Comparison of ENCODE assay signal across 12 cellular contexts in the genomic region with DNA sequence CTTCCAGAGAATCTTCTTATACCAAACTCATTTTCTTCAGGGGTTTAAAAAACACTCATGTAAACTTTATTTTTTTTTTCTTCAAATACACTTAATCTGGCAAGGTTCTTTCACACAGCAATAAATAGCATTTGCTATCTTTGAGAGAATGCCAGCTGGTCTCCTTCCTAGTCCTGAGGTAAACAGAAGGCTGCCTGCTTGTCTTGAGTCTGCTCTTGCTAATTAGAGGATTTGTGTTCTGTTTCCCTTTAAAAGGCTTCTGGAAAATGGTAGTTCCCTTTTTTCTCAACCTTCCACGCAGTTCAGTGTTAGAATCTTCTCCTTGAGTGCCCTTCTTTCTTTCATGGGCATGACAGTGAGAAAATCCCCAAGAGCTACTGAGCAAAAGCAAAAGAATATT.
DNase-seq lines count a peak whose midpoint lies in the region; ATAC-seq, FAIRE-seq and TF ChIP-seq lines count a peak whose summit lies in the region.
"Had no signal": no experiment of that assay in that cellular context is flagged by ENCODE, and none has a peak within 500 bp of the region (broad histone marks: within the 10 kb centered on the region; RNA-seq: fewer than 3 reads in every experiment).

No MANE protein-coding gene starts in this region.

- ATAC-seq in HepG2 (no peak), aorta (ENCODE audit: low FRiP score) (peak; percentile 28), T-helper 17 cell (no peak), GM21390 (IDR thresholded peaks at IDR 0.05; ENCODE audit: unreplicated experiment) (no peak)

- no peaks in the 10 kb centered on the region for H3K36me3 Mint-ChIP-seq in T-helper 17 cell (ENCODE audit: low read depth)

- H3K27me3 Mint-ChIP-seq in T-helper 17 cell: peaks cover 18% of the 10 kb centered on the region

- H4K20me1 ChIP-seq in HepG2 (ENCODE audit: insufficient read depth, low read length): no peaks in the 10 kb centered on the region
- H4K20me1 ChIP-seq: BLaER1 treated with 17β-estradiol and CSF1 and Interleukin-3, amounts not matched to agents 10 nM and 100 nM had no signal

- no peak overlapping the region for H3K4me2 ChIP-seq in HepG2 (ENCODE audit: low read depth, low read length)
- H3K4me2 ChIP-seq: BLaER1 treated with 17β-estradiol and CSF1 and Interleukin-3, amounts not matched to agents 10 nM and 100 nM had no signal

- H3K4me1 ChIP-seq in liver (ENCODE audit: control insufficient read depth in 4 of 4, insufficient read depth in 4 of 4, low read length in 3 of 4) (no peaks in the 10 kb centered on the region), HepG2 (ENCODE audit: insufficient read depth, low read length) (no peaks in the 10 kb centered on the region), mesodermal cell (ENCODE audit: control insufficient read depth, insufficient read depth, low read length, poor library complexity, severe bottlenecking) (peaks cover 9% of the 10 kb centered on the region), aorta (ENCODE audit: control insufficient read depth in 1 of 2, insufficient read depth in 2 of 2, low read length in 2 of 2) (peaks cover 0 to 4% of the 10 kb centered on the region in 2 donors)
- H3K4me1 ChIP-seq: BLaER1 treated with 17β-estradiol and CSF1 and Interleukin-3, amounts not matched to agents 10 nM and 100 nM had no signal

- H3K9me3 ChIP-seq in liver (ENCODE audit: control insufficient read depth in 4 of 4, low read length in 3 of 4) (no peaks in the 10 kb centered on the region), HepG2 (ENCODE audit: low read length) (no peaks in the 10 kb centered on the region), mesodermal cell (ENCODE audit: control insufficient read depth, low read length) (no peaks in the 10 kb centered on the region), aorta (ENCODE audit: control insufficient read depth, low read length) (no peaks in the 10 kb centered on the region), T-helper 17 cell (ENCODE audit: control insufficient read depth, low read length, poor library complexity, severe bottlenecking) (no peaks in the 10 kb centered on the region)
- H3K9me3 ChIP-seq: BLaER1 treated with 17β-estradiol and CSF1 and Interleukin-3, amounts not matched to agents 10 nM and 100 nM had no signal

- no peak for TF ChIP-seq POLR2A in HepG2 (IDR thresholded peaks at IDR 0.05; ENCODE audit: insufficient read depth in 1 of 2, low read depth in 2 of 2, low read length in 2 of 2)

- H3K9ac ChIP-seq in liver (ENCODE audit: low read depth in 1 of 2, low read length in 2 of 2): no peak overlapping the region
- H3K9ac ChIP-seq in HepG2 (ENCODE audit: insufficient read depth, low read depth, low read length): no peak overlapping the region
- H3K9ac ChIP-seq: BLaER1 treated with 17β-estradiol and CSF1 and Interleukin-3, amounts not matched to agents 10 nM and 100 nM had no signal

- H2AFZ ChIP-seq in HepG2 (ENCODE audit: low read length): no peak overlapping the region

- peak; percentile 9 to 29 for TF ChIP-seq RAD21 in liver (IDR thresholded peaks at IDR 0.05)
- TF ChIP-seq RAD21 in HepG2 (CRISPR knock-in tag; IDR thresholded peaks at IDR 0.05): no peak

- H3K4me3 Mint-ChIP-seq in T-helper 17 cell: no peak overlapping the region

- intact Hi-C loops in HepG2 (cut with micrococcal nuclease; ENCODE audit: unreplicated experiment): no loop called here
- intact Hi-C loops in aorta (cut with DNase I): no loop called here

- H3K79me2 ChIP-seq in HepG2 (ENCODE audit: insufficient read depth, low read length): no peaks in the 10 kb centered on the region

- TF ChIP-seq CTCF in liver (IDR thresholded peaks at IDR 0.05; ENCODE audit: low read depth, low read length, missing input control) (no peak), HepG2 (CRISPR knock-in tag; IDR thresholded peaks at IDR 0.05) (no peak)

- no peak overlapping the region for H3K27ac Mint-ChIP-seq in T-helper 17 cell

- H3K36me3 ChIP-seq in liver (ENCODE audit: control insufficient read depth in 4 of 4, insufficient read depth in 3 of 4, low read depth in 1 of 4, low read length in 3 of 4): no peaks in the 10 kb centered on the region
- H3K36me3 ChIP-seq in HepG2 (replicated peaks in 1 of 2; ENCODE audit: control insufficient read depth in 1 of 2, insufficient read depth in 2 of 2, low read length in 2 of 2): no peaks in the 10 kb centered on the region
- no peaks in the 10 kb centered on the region for H3K36me3 ChIP-seq in mesodermal cell (ENCODE audit: control insufficient read depth, insufficient read depth, low read length)
- no peaks in the 10 kb centered on the region for H3K36me3 ChIP-seq in aorta (ENCODE audit: control insufficient read depth in 1 of 2, insufficient read depth in 2 of 2, low read length in 1 of 2)
- H3K36me3 ChIP-seq: BLaER1 treated with 17β-estradiol and CSF1 and Interleukin-3, amounts not matched to agents 10 nM and 100 nM had no signal

- POLR2A ChIA-PET in HepG2 (lab: Yijun Ruan, JAX): no interaction called here

- H3K27me3 ChIP-seq in liver (ENCODE audit: control insufficient read depth in 4 of 4, insufficient read depth in 4 of 4, low read length in 3 of 4): peaks cover 0 to 2% (median 0%) of the 10 kb centered on the region in 4 donors
- H3K27me3 ChIP-seq in HepG2 (ENCODE audit: control insufficient read depth in 1 of 2, insufficient read depth in 2 of 2, low read length in 2 of 2): no peaks in the 10 kb centered on the region; a peak in 1 of 5 replicates
- no peaks in the 10 kb centered on the region for H3K27me3 ChIP-seq in aorta (ENCODE audit: control insufficient read depth in 1 of 2, insufficient read depth in 2 of 2, low read length in 1 of 2)
- H3K27me3 ChIP-seq: BLaER1 treated with 17β-estradiol and CSF1 and Interleukin-3, amounts not matched to agents 10 nM and 100 nM had no signal

- 1% methylated on average over 1 of the region's 1 CpG for WGBS in liver
- 0% methylated on average over 1 of the region's 1 CpG for WGBS in HepG2 (ENCODE audit: low lambda C conversion rate)
- no CpG with 5 or more reads among the region's 1 CpG for WGBS in mesodermal cell (ENCODE audit: insufficient coverage in 2 of 2), 2 experiments
- WGBS in aorta, 2 donors: 0% methylated on average over 1 of the region's 1 CpG

- H3K27ac ChIP-seq in liver (ENCODE audit: low read depth in 1 of 2, low read length in 2 of 2) (no peak overlapping the region), HepG2 (ENCODE audit: extremely low read length, insufficient read depth, low read length) (no peak overlapping the region), cingulate gyrus (ENCODE audit: low read depth, low read length) (peak overlapping the region; percentile 34), mesodermal cell (ENCODE audit: low read depth, low read length, severe bottlenecking) (peak overlapping the region; percentile 76), aorta (ENCODE audit: low read depth in 1 of 2, low read length in 2 of 2) (peak overlapping the region; percentile 28 to 67)
- H3K27ac ChIP-seq: BLaER1 treated with 17β-estradiol and CSF1 and Interleukin-3, amounts not matched to agents 10 nM and 100 nM had no signal

- BruUV-seq in HepG2 (replicated peaks; lab: Mats Ljungman, UMichigan): no TSS peak

- no peak for TF ChIP-seq EP300 in HepG2 (IDR thresholded peaks at IDR 0.05; ENCODE audit: low read depth in 2 of 2, low read length in 2 of 2)
- TF ChIP-seq EP300 in HepG2 (CRISPR knock-in tag; IDR thresholded peaks at IDR 0.05; ENCODE audit: borderline replicate concordance): no peak

- DNase-seq in HepG2 (ENCODE audit: low spot score) (no peak), aorta (no peak), NCI-H2029 (lab: John Stamatoyannopoulos, UW) (no peak), T-helper 17 cell (no peak)
- DNase-seq: amniotic stem cell, NCI-H2029 treated with DMSO at 0.1 percent for 48 hours had no signal

- H3K4me3 ChIP-seq in liver (ENCODE audit: low read depth in 1 of 3, low read length in 3 of 3) (no peak overlapping the region), HepG2 (replicated peaks in 1 of 3; ENCODE audit: insufficient read depth in 1 of 3, low read depth in 2 of 3, low read length in 3 of 3) (no peak overlapping the region), mesodermal cell (ENCODE audit: extremely low read depth, insufficient read depth, low read length, poor library complexity, severe bottlenecking) (no peak overlapping the region), aorta (ENCODE audit: low read length in 2 of 2) (no peak overlapping the region)
- H3K4me3 ChIP-seq: BLaER1 treated with 17β-estradiol and CSF1 and Interleukin-3, amounts not matched to agents 10 nM and 100 nM; lung had no signal

- no peaks in the 10 kb centered on the region for H3K4me1 Mint-ChIP-seq in T-helper 17 cell

- in situ Hi-C loops in HepG2 (cut with HindIII; ENCODE audit: extremely low pct_ligation_motif_present, low pct_unique_long_range_greater_than_20kb): no loop called here

- CTCF ChIA-PET in HepG2 (lab: Yijun Ruan, JAX; ENCODE audit: low intra/inter-chr PET ratio, low total read pairs): no interaction called here

- no peak for FAIRE-seq in HepG2 (lab: Jason Lieb, UNC)

TF ChIP-seq in liver, 16 proteins besides CTCF, POLR2A, EP300 and RAD21:
- TF ChIP-seq RXRA (IDR thresholded peaks at IDR 0.05) (peak in 1 of 2 donors; percentile 19), NR2F2 (IDR thresholded peaks at IDR 0.05) (peak; percentile 30)
- TF ChIP-seq, protein P1, sequence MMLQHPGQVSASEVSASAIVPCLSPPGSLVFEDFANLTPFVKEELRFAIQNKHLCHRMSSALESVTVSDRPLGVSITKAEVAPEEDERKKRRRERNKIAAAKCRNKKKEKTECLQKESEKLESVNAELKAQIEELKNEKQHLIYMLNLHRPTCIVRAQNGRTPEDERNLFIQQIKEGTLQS (IDR thresholded peaks at IDR 0.05): no peak
TF ChIP-seq in liver: peak in this region for 2.

TF ChIP-seq in HepG2, 621 proteins besides CTCF, POLR2A, EP300 and RAD21 (continues in another document):
- TF ChIP-seq ZNF317 (CRISPR knock-in tag; IDR thresholded peaks at IDR 0.05) (no peak), ZNF263 (CRISPR knock-in tag; IDR thresholded peaks at IDR 0.05) (no peak), ETV5 (CRISPR knock-in tag; IDR thresholded peaks at IDR 0.05; ENCODE audit: borderline replicate concordance) (no peak), ZNF782 (CRISPR knock-in tag; IDR thresholded peaks at IDR 0.05; ENCODE audit: borderline replicate concordance) (no peak)

Comparison
In these comparisons a context has a peak if more than half of its experiments do, and no peak if none do; other contexts are left out.
1. H3K27ac ChIP-seq: peak in cingulate gyrus (single experiment), mesodermal cell (single experiment) and aorta (2 of 2); none in liver (0 of 2) and HepG2 (single experiment).